14 cellular contexts compared by ENCODE assay signal in the genomic region with DNA sequence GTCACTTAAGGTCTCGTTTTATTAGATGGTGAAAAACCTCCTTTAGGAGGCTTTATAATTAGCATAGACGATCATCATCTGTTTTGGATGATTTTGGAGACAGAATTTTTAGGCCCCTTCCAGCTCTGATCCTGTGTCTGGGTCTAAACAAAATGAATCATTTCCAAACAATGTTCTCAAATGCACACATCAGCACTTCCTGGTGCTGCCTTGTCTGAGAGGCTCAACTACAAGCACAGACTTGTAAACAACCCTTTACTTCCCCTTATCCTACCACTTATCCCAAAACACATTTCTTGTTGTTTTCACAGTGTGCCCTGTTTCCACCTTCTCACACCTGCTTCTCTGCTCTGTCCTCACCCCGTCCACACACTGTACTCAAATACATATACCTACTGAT.
A peak's percentile ranks its signal among the peaks of the same experiment; 100 is the strongest.
DNase-seq lines count a peak whose midpoint lies in the region; ATAC-seq, FAIRE-seq and TF ChIP-seq lines count a peak whose summit lies in the region.
"Had no signal": no experiment of that assay in that cellular context is flagged by ENCODE, and none has a peak within 500 bp of the region (broad histone marks: within the 10 kb centered on the region; RNA-seq: fewer than 3 reads in every experiment).

No MANE protein-coding gene starts in this region.

- H3K9me3 Mint-ChIP-seq in CD14-positive monocyte: peaks cover 0 to 13% (median 3%) of the 10 kb centered on the region in 7 donors

- no peaks in the 10 kb centered on the region for H3K36me3 Mint-ChIP-seq in CD14-positive monocyte

- H3K27ac Mint-ChIP-seq in CD14-positive monocyte: no peak overlapping the region
- H3K27ac Mint-ChIP-seq: activated T-cell treated with anti-CD3 and anti-CD28 coated beads, Interleukin-2, amount 50 U/mL, for 72 hours had no signal

- H3K27me3 Mint-ChIP-seq in CD14-positive monocyte (ENCODE audit: low read depth in 3 of 3): peaks cover 0 to 1% (median 0%) of the 10 kb centered on the region in 3 donors

- no peak overlapping the region for H3K4me3 Mint-ChIP-seq in CD14-positive monocyte
- H3K4me3 Mint-ChIP-seq: activated T-cell treated with anti-CD3 and anti-CD28 coated beads, Interleukin-2, amount 50 U/mL, for 72 hours had no signal

- FAIRE-seq in islet of Langerhans (lab: Jason Lieb, UNC): peak; percentile 55

- ATAC-seq in HG03460 (IDR thresholded peaks at IDR 0.05; ENCODE audit: unreplicated experiment) (no peak), HG03196 (IDR thresholded peaks at IDR 0.05; ENCODE audit: unreplicated experiment) (no peak)
- ATAC-seq: activated CD4-positive, CD25-positive, alpha-beta regulatory T cell treated with anti-CD3 and anti-CD28 coated beads, Interleukin-2, amount 50 U/mL, for 24 hours; activated T-cell treated with anti-CD3 and anti-CD28 coated beads, Interleukin-2, amount 50 U/mL, for 72 hours; heart right ventricle had no signal

- peak; percentile 52 for DNase-seq in NCI-H510A treated with DMSO at 0.1 percent for 48 hours (lab: John Stamatoyannopoulos, UW)
- DNase-seq in NCI-H510A (lab: John Stamatoyannopoulos, UW): no peak
- peak; percentile 8 for DNase-seq in brain pericyte (ENCODE audit: low read depth, low spot score)
- DNase-seq in posterior cingulate gyrus: no peak
- no peak for DNase-seq in CD14-positive monocyte (ENCODE audit: low spot score)
- DNase-seq: 8988T; activated T-cell treated with anti-CD3 and anti-CD28 coated beads, Interleukin-2, amount 50 U/mL, for 72 hours; heart right ventricle; KG1; midbrain had no signal

- TF ChIP-seq CTCF in CD14-positive monocyte (IDR thresholded peaks at IDR 0.05): no peak

- intact Hi-C loops in posterior cingulate gyrus (cut with DNase I): no loop called here
- intact Hi-C loops in CD14-positive monocyte (cut with micrococcal nuclease): no loop called here

- no peaks in the 10 kb centered on the region for H3K4me1 Mint-ChIP-seq in CD14-positive monocyte

Comparison
In these comparisons a context has a peak if more than half of its experiments do, and no peak if none do; other contexts are left out.
1. DNase-seq: peak in NCI-H510A treated with DMSO at 0.1 percent for 48 hours (single experiment) and brain pericyte (single experiment); none in NCI-H510A (single experiment), posterior cingulate gyrus (0 of 10) and CD14-positive monocyte (single experiment).